29 cellular contexts compared by ENCODE assay signal in genomic region chr10:23190872-23191763, GRCh38. TPM values are rescaled to one million over a fixed set of nuclear protein-coding genes. Genes with fewer than 3 reads are reported as not detected.
DNase-seq lines count a peak whose midpoint lies in the region; ATAC-seq and TF ChIP-seq lines count a peak whose summit lies in the region.
"Had no signal": no experiment of that assay in that cellular context is flagged by ENCODE, and none has a peak within 500 bp of the region (broad histone marks: within the 10 kb centered on the region; RNA-seq: fewer than 3 reads in every experiment).

No MANE protein-coding gene starts in this region.

- H3K4me3 ChIP-seq in endodermal cell (ENCODE audit: low read length) (no peak overlapping the region), neural progenitor cell (peak overlapping the region; percentile 19)
- H3K4me3 ChIP-seq: A549, right lobe of liver had no signal

- 2 to 4% methylated on average over 16 to 36 of the region's 36 CpGs for WGBS in endodermal cell (ENCODE audit: insufficient coverage in 1 of 2, insufficient read length in 1 of 2), 2 experiments

- no peaks in the 10 kb centered on the region for H3K4me1 ChIP-seq in endodermal cell (ENCODE audit: control insufficient read depth, insufficient read depth, low read length)
- H3K4me1 ChIP-seq in neural progenitor cell = peaks cover 25% of the 10 kb centered on the region
- H3K4me1 ChIP-seq: A549 had no signal

- peak overlapping the region; percentile 9 for H3K27ac Mint-ChIP-seq in activated naive CD8-positive, alpha-beta T cell treated with anti-CD3 and anti-CD28 coated beads, Interleukin-2, amount 10 ng/mL, durations not matched to agents 7 days and 5 days
- no peak overlapping the region for H3K27ac Mint-ChIP-seq in activated naive CD8-positive, alpha-beta T cell treated with anti-CD3 and anti-CD28 coated beads for 36 hours
- H3K27ac Mint-ChIP-seq in endodermal cell = no peak overlapping the region
- no peak overlapping the region for H3K27ac Mint-ChIP-seq in neural progenitor cell
- no peak overlapping the region for H3K27ac Mint-ChIP-seq in activated CD8-positive, alpha-beta T cell treated with anti-CD3 and anti-CD28 coated beads for 36 hours
- H3K27ac Mint-ChIP-seq: activated CD4-positive, alpha-beta T cell treated with anti-CD3 and anti-CD28 coated beads, Interleukin-2, amount 10 ng/mL, durations not matched to agents 24 days and 14 days; activated naive CD4-positive, alpha-beta T cell treated with anti-CD3 and anti-CD28 coated beads, Interleukin-2, amount 50 U/mL, for 24 hours; activated T-helper 17 cell treated with anti-CD3 and anti-CD28 coated beads, Interleukin-2, amount 50 U/mL, for 72 hours; HFFc6; mesothelial cell of epicardium; stimulated activated naive CD8-positive, alpha-beta T cell treated with anti-CD3 and anti-CD28 coated beads, Interleukin-15, Interleukin-2, amounts not matched to agents 100 ng/mL and 50 ng/mL, for 24 hours; T-helper 1 cell treated with Interleukin-12 subunit alpha and Interleukin-12 subunit beta and Interleukin-4 antibody, amounts not matched to agents 30 μg/mL and 1 μg/mL, for 36 hours had no signal

- ATAC-seq in activated naive CD8-positive, alpha-beta T cell treated with anti-CD3 and anti-CD28 coated beads, Interleukin-2, amount 10 ng/mL, durations not matched to agents 7 days and 5 days (ENCODE audit: low read depth) = no peak
- no peak for ATAC-seq in activated CD8-positive, alpha-beta T cell treated with anti-CD3 and anti-CD28 coated beads for 36 hours
- no peak for ATAC-seq in HG03108 (IDR thresholded peaks at IDR 0.05; ENCODE audit: unreplicated experiment)
- ATAC-seq: A549; activated T-helper 17 cell treated with anti-CD3 and anti-CD28 coated beads, Interleukin-2, amount 50 U/mL, for 72 hours; left ventricle myocardium superior; naive thymus-derived CD4-positive, alpha-beta T cell; right lobe of liver had no signal

- POLR2A ChIA-PET in activated naive CD8-positive, alpha-beta T cell treated with anti-CD3 and anti-CD28 coated beads, Interleukin-2, amount 10 ng/mL, durations not matched to agents 7 days and 5 days (lab: Charles Lee) = no interaction called here
- POLR2A ChIA-PET in activated CD8-positive, alpha-beta T cell treated with anti-CD3 and anti-CD28 coated beads for 36 hours (lab: Charles Lee) = no interaction called here

- peaks cover 23% of the 10 kb centered on the region for H3F3A ChIP-seq in neural progenitor cell (ENCODE audit: low read depth)

- peaks cover 4% of the 10 kb centered on the region for H3K9me3 ChIP-seq in endodermal cell (ENCODE audit: control insufficient read depth, low read length)
- no peaks in the 10 kb centered on the region for H3K9me3 ChIP-seq in neural progenitor cell (ENCODE audit: low read depth)
- H3K9me3 ChIP-seq: A549, right lobe of liver, upper lobe of left lung had no signal

- H3K4me3 Mint-ChIP-seq in activated naive CD8-positive, alpha-beta T cell treated with anti-CD3 and anti-CD28 coated beads, Interleukin-2, amount 10 ng/mL, durations not matched to agents 7 days and 5 days = no peak overlapping the region
- no peak overlapping the region for H3K4me3 Mint-ChIP-seq in activated naive CD8-positive, alpha-beta T cell treated with anti-CD3 and anti-CD28 coated beads for 36 hours
- H3K4me3 Mint-ChIP-seq in endodermal cell = peak overlapping the region; percentile 33
- H3K4me3 Mint-ChIP-seq in neural progenitor cell = peak overlapping the region; percentile 71
- H3K4me3 Mint-ChIP-seq in activated CD8-positive, alpha-beta T cell treated with anti-CD3 and anti-CD28 coated beads for 36 hours = no peak overlapping the region
- H3K4me3 Mint-ChIP-seq: activated CD4-positive, alpha-beta T cell treated with anti-CD3 and anti-CD28 coated beads, Interleukin-2, amount 10 ng/mL, durations not matched to agents 24 days and 14 days; activated naive CD4-positive, alpha-beta T cell treated with anti-CD3 and anti-CD28 coated beads, Interleukin-2, amount 50 U/mL, for 24 hours; activated T-helper 17 cell treated with anti-CD3 and anti-CD28 coated beads, Interleukin-2, amount 50 U/mL, for 72 hours; CD8-positive, alpha-beta memory T cell; HFFc6; mesothelial cell of epicardium; stimulated activated naive CD8-positive, alpha-beta T cell treated with anti-CD3 and anti-CD28 coated beads, Interleukin-15, Interleukin-2, amounts not matched to agents 100 ng/mL and 50 ng/mL, for 24 hours; T-helper 1 cell treated with Interleukin-12 subunit alpha and Interleukin-12 subunit beta and Interleukin-4 antibody, amounts not matched to agents 30 μg/mL and 1 μg/mL, for 36 hours had no signal

- intact Hi-C loops in activated CD8-positive, alpha-beta T cell treated with anti-CD3 and anti-CD28 coated beads for 36 hours (cut with micrococcal nuclease) = no loop called here

- peaks cover 4% of the 10 kb centered on the region for H3K4me1 Mint-ChIP-seq in activated naive CD8-positive, alpha-beta T cell treated with anti-CD3 and anti-CD28 coated beads, Interleukin-2, amount 10 ng/mL, durations not matched to agents 7 days and 5 days
- H3K4me1 Mint-ChIP-seq in activated naive CD8-positive, alpha-beta T cell treated with anti-CD3 and anti-CD28 coated beads for 36 hours = peaks cover 5% of the 10 kb centered on the region
- H3K4me1 Mint-ChIP-seq in endodermal cell (no peaks in the 10 kb centered on the region), neural progenitor cell (peaks cover 22% of the 10 kb centered on the region)
- H3K4me1 Mint-ChIP-seq in activated CD8-positive, alpha-beta T cell treated with anti-CD3 and anti-CD28 coated beads for 36 hours (ENCODE audit: low read depth) = peaks cover 2% of the 10 kb centered on the region
- H3K4me1 Mint-ChIP-seq: activated T-helper 17 cell treated with anti-CD3 and anti-CD28 coated beads, Interleukin-2, amount 50 U/mL, for 72 hours had no signal

- H3K9ac ChIP-seq in endodermal cell (ENCODE audit: extremely low read depth, low read length, poor library complexity, severe bottlenecking) (no peak overlapping the region), neural progenitor cell (no peak overlapping the region)

- no peak overlapping the region for H2AFZ ChIP-seq in neural progenitor cell (replicated peaks)

- DNase-seq in activated naive CD8-positive, alpha-beta T cell treated with anti-CD3 and anti-CD28 coated beads, Interleukin-2, amount 10 ng/mL, durations not matched to agents 7 days and 5 days = no peak
- no peak for DNase-seq in activated naive CD8-positive, alpha-beta T cell treated with anti-CD3 and anti-CD28 coated beads for 36 hours
- peak; percentile 66 for DNase-seq in endodermal cell
- peak; percentile 75 for DNase-seq in neural progenitor cell (ENCODE audit: low spot score)
- no peak for DNase-seq in superior temporal gyrus (ENCODE audit: extremely low spot score)
- no peak for DNase-seq in stimulated activated CD8-positive, alpha-beta memory T cell treated with anti-CD3 and anti-CD28 coated beads, Interleukin-4, amount 100 ng/mL, for 48 hours
- DNase-seq in activated CD8-positive, alpha-beta T cell treated with anti-CD3 and anti-CD28 coated beads for 36 hours = no peak
- DNase-seq: activated CD4-positive, alpha-beta T cell treated with anti-CD3 and anti-CD28 coated beads, Interleukin-2, amount 10 ng/mL, durations not matched to agents 24 days and 14 days; CD8-positive, alpha-beta memory T cell; DMS153; GDM1; HFFc6; left ventricle myocardium superior; naive thymus-derived CD4-positive, alpha-beta T cell; NCI-H1694; NCI-H526 treated with DMSO at 0.1 percent for 48 hours; right lobe of liver; RPMI8226 had no signal

- H3K4me2 ChIP-seq in neural progenitor cell = peak overlapping the region; percentile 67
- H3K4me2 ChIP-seq: A549 had no signal

- peaks cover 3% of the 10 kb centered on the region for H3K36me3 Mint-ChIP-seq in activated naive CD8-positive, alpha-beta T cell treated with anti-CD3 and anti-CD28 coated beads, Interleukin-2, amount 10 ng/mL, durations not matched to agents 7 days and 5 days
- no peaks in the 10 kb centered on the region for H3K36me3 Mint-ChIP-seq in activated naive CD8-positive, alpha-beta T cell treated with anti-CD3 and anti-CD28 coated beads for 36 hours
- H3K36me3 Mint-ChIP-seq in endodermal cell (ENCODE audit: low read depth) (no peaks in the 10 kb centered on the region), neural progenitor cell (no peaks in the 10 kb centered on the region)
- H3K36me3 Mint-ChIP-seq in activated CD8-positive, alpha-beta T cell treated with anti-CD3 and anti-CD28 coated beads for 36 hours (ENCODE audit: low read depth) = no peaks in the 10 kb centered on the region
- H3K36me3 Mint-ChIP-seq: activated naive CD4-positive, alpha-beta T cell treated with anti-CD3 and anti-CD28 coated beads, Interleukin-2, amount 50 U/mL, for 24 hours; CD8-positive, alpha-beta memory T cell; naive thymus-derived CD4-positive, alpha-beta T cell had no signal

- CTCF ChIA-PET in activated CD8-positive, alpha-beta T cell treated with anti-CD3 and anti-CD28 coated beads for 36 hours (lab: Charles Lee) = no interaction called here

- no peaks in the 10 kb centered on the region for H3K9me3 Mint-ChIP-seq in activated naive CD8-positive, alpha-beta T cell treated with anti-CD3 and anti-CD28 coated beads, Interleukin-2, amount 10 ng/mL, durations not matched to agents 7 days and 5 days
- no peaks in the 10 kb centered on the region for H3K9me3 Mint-ChIP-seq in activated naive CD8-positive, alpha-beta T cell treated with anti-CD3 and anti-CD28 coated beads for 36 hours
- H3K9me3 Mint-ChIP-seq in endodermal cell (no peaks in the 10 kb centered on the region), neural progenitor cell (no peaks in the 10 kb centered on the region)
- H3K9me3 Mint-ChIP-seq in activated CD8-positive, alpha-beta T cell treated with anti-CD3 and anti-CD28 coated beads for 36 hours = no peaks in the 10 kb centered on the region
- H3K9me3 Mint-ChIP-seq: activated naive CD4-positive, alpha-beta T cell treated with anti-CD3 and anti-CD28 coated beads, Interleukin-2, amount 50 U/mL, for 24 hours; activated T-helper 17 cell treated with anti-CD3 and anti-CD28 coated beads, Interleukin-2, amount 50 U/mL, for 72 hours; HFFc6; mesothelial cell of epicardium; stimulated activated naive CD8-positive, alpha-beta T cell treated with anti-CD3 and anti-CD28 coated beads, Interleukin-15, Interleukin-2, amounts not matched to agents 100 ng/mL and 50 ng/mL, for 24 hours; T-helper 1 cell treated with Interleukin-12 subunit alpha and Interleukin-12 subunit beta and Interleukin-4 antibody, amounts not matched to agents 30 μg/mL and 1 μg/mL, for 36 hours had no signal

- H3K27ac ChIP-seq in endodermal cell (ENCODE audit: low read depth, low read length) = no peak overlapping the region
- no peak overlapping the region for H3K27ac ChIP-seq in neural progenitor cell
- H3K27ac ChIP-seq: A549, epithelial cell of prostate, right lobe of liver, SK-N-MC, upper lobe of left lung had no signal

- peaks cover 100% of the 10 kb centered on the region for H3K27me3 ChIP-seq in endodermal cell (ENCODE audit: control insufficient read depth, insufficient read depth, low read length, poor library complexity, severe bottlenecking)
- peaks cover 100% of the 10 kb centered on the region for H3K27me3 ChIP-seq in neural progenitor cell

- H3K79me2 ChIP-seq in neural progenitor cell (ENCODE audit: low read depth) = no peaks in the 10 kb centered on the region

- no peaks in the 10 kb centered on the region for H3K36me3 ChIP-seq in endodermal cell (ENCODE audit: control insufficient read depth, insufficient read depth, low read length)
- no peaks in the 10 kb centered on the region for H3K36me3 ChIP-seq in neural progenitor cell
- H3K36me3 ChIP-seq: right lobe of liver, upper lobe of left lung had no signal

- peaks cover 77% of the 10 kb centered on the region for H4K20me1 ChIP-seq in neural progenitor cell (ENCODE audit: low read depth)

- no peak for TF ChIP-seq CTCF in endodermal cell (conservative IDR thresholded peaks at IDR 0.05)
- no peak for TF ChIP-seq CTCF in neural progenitor cell (IDR thresholded peaks at IDR 0.05)
- no peak for TF ChIP-seq CTCF in activated CD8-positive, alpha-beta T cell treated with anti-CD3 and anti-CD28 coated beads for 36 hours (IDR thresholded peaks at IDR 0.05)

- peaks cover 76% of the 10 kb centered on the region for H3K27me3 Mint-ChIP-seq in activated naive CD8-positive, alpha-beta T cell treated with anti-CD3 and anti-CD28 coated beads, Interleukin-2, amount 10 ng/mL, durations not matched to agents 7 days and 5 days
- peaks cover 82% of the 10 kb centered on the region for H3K27me3 Mint-ChIP-seq in activated naive CD8-positive, alpha-beta T cell treated with anti-CD3 and anti-CD28 coated beads for 36 hours
- H3K27me3 Mint-ChIP-seq in endodermal cell (ENCODE audit: insufficient read depth) (peaks cover 95% of the 10 kb centered on the region), neural progenitor cell (ENCODE audit: insufficient read depth, low read depth) (peaks cover 79% of the 10 kb centered on the region)
- H3K27me3 Mint-ChIP-seq in activated CD8-positive, alpha-beta T cell treated with anti-CD3 and anti-CD28 coated beads for 36 hours = peaks cover 59% of the 10 kb centered on the region

RNA-seq across cellular contexts. Expression of gene PTF1A, which starts 1.0 kb away (rescaled TPM):
- total RNA-seq in activated naive CD8-positive, alpha-beta T cell treated with anti-CD3 and anti-CD28 coated beads, Interleukin-2, amount 10 ng/mL, durations not matched to agents 7 days and 5 days = not detected
- total RNA-seq in activated naive CD8-positive, alpha-beta T cell treated with anti-CD3 and anti-CD28 coated beads for 36 hours = not detected
- total RNA-seq in endodermal cell (not detected), neural progenitor cell (ENCODE audit: low replicate concordance) (not detected in 2 replicates)
- polyA plus RNA-seq in endodermal cell (2013, experiment 1 of 2) = 8.0 TPM
- polyA plus RNA-seq in endodermal cell (2013, experiment 2 of 2) = 5.5 TPM
- not detected for total RNA-seq in activated CD8-positive, alpha-beta T cell treated with anti-CD3 and anti-CD28 coated beads for 36 hours
- total RNA-seq: activated CD4-positive, alpha-beta T cell treated with anti-CD3 and anti-CD28 coated beads, Interleukin-2, amount 10 ng/mL, durations not matched to agents 24 days and 14 days; activated T-helper 17 cell treated with anti-CD3 and anti-CD28 coated beads, Interleukin-2, amount 50 U/mL, for 72 hours; astrocyte; CD8-positive, alpha-beta memory T cell; HFFc6; left ventricle myocardium superior; mesothelial cell of epicardium; naive thymus-derived CD4-positive, alpha-beta T cell; right lobe of liver; upper lobe of left lung had no signal
- polyA plus RNA-seq: A549; CD8-positive, alpha-beta memory T cell; naive thymus-derived CD4-positive, alpha-beta T cell had no signal

Comparison
In these comparisons a context has a peak if more than half of its experiments do, and no peak if none do; other contexts are left out.
1. DNase-seq: peak in endodermal cell (single experiment) and neural progenitor cell (single experiment); none in activated naive CD8-positive, alpha-beta T cell treated with anti-CD3 and anti-CD28 coated beads, Interleukin-2, amount 10 ng/mL, durations not matched to agents 7 days and 5 days (single experiment), activated naive CD8-positive, alpha-beta T cell treated with anti-CD3 and anti-CD28 coated beads for 36 hours (single experiment), superior temporal gyrus (single experiment), stimulated activated CD8-positive, alpha-beta memory T cell treated with anti-CD3 and anti-CD28 coated beads, Interleukin-4, amount 100 ng/mL, for 48 hours (single experiment) and activated CD8-positive, alpha-beta T cell treated with anti-CD3 and anti-CD28 coated beads for 36 hours (single experiment).
2. H3K4me3 Mint-ChIP-seq: peak in endodermal cell (single experiment) and neural progenitor cell (single experiment); none in activated naive CD8-positive, alpha-beta T cell treated with anti-CD3 and anti-CD28 coated beads, Interleukin-2, amount 10 ng/mL, durations not matched to agents 7 days and 5 days (single experiment), activated naive CD8-positive, alpha-beta T cell treated with anti-CD3 and anti-CD28 coated beads for 36 hours (single experiment) and activated CD8-positive, alpha-beta T cell treated with anti-CD3 and anti-CD28 coated beads for 36 hours (single experiment).